ENCODE assay signal across 22 cellular contexts in genomic region chr3:170247875-170248274, GRCh38. TPM values are rescaled to one million over a fixed set of nuclear protein-coding genes. Genes with fewer than 3 reads are reported as not detected.
DNase-seq lines count a peak whose midpoint lies in the region; ATAC-seq and TF ChIP-seq lines count a peak whose summit lies in the region.
"Had no signal": no experiment of that assay in that cellular context is flagged by ENCODE, and none has a peak within 500 bp of the region (broad histone marks: within the 10 kb centered on the region; RNA-seq: fewer than 3 reads in every experiment).

No MANE protein-coding gene starts in this region.

- H3K9me3 Mint-ChIP-seq in HFFc6, result no peaks in the 10 kb centered on the region
- H3K9me3 Mint-ChIP-seq: activated CD4-positive, alpha-beta memory T cell treated with anti-CD3 and anti-CD28 coated beads, Interleukin-2, amount 10 ng/mL, durations not matched to agents 7 days and 5 days; activated naive CD8-positive, alpha-beta T cell treated with anti-CD3 and anti-CD28 coated beads, Interleukin-2, amount 50 U/mL, for 24 hours; CD4-positive, CD25-positive, alpha-beta regulatory T cell; type B pancreatic cell had no signal

- POLR2A ChIA-PET in IMR-90 (lab: Charles Lee; ENCODE audit: unreplicated experiment), result no interaction called here

- no peak overlapping the region for H3K27ac ChIP-seq in IMR-90 (ENCODE audit: insufficient read depth, low read length)
- H3K27ac ChIP-seq: breast epithelium, esophagus muscularis mucosa, KMS-11, Peyer's patch, psoas muscle had no signal

- no peaks in the 10 kb centered on the region for H3K27me3 ChIP-seq in IMR-90 (ENCODE audit: control insufficient read depth, insufficient read depth, low read length)
- H3K27me3 ChIP-seq: breast epithelium, esophagus muscularis mucosa, Peyer's patch had no signal

- dilution Hi-C loops in IMR-90 (cut with HindIII; ENCODE audit: low sequenced_read_pairs, unreplicated experiment), result no loop called here

- H3K4me1 ChIP-seq in IMR-90 (ENCODE audit: control insufficient read depth, insufficient read depth, low read length), result no peaks in the 10 kb centered on the region; the same call in 1 of the 2 replicates
- H3K4me1 ChIP-seq: breast epithelium, esophagus muscularis mucosa, Peyer's patch, psoas muscle had no signal

- BruUV-seq in IMR-90 (replicated peaks; lab: Mats Ljungman, UMichigan), result no TSS peak

- no peak overlapping the region for H4K5ac ChIP-seq in IMR-90 (ENCODE audit: low read depth, low read length)

- no peak overlapping the region for H3K56ac ChIP-seq in IMR-90 (ENCODE audit: extremely low read depth, insufficient read depth, low read length)

- no peak overlapping the region for H2BK5ac ChIP-seq in IMR-90 (ENCODE audit: low read depth, low read length, poor library complexity, severe bottlenecking)

- no peak overlapping the region for H4K91ac ChIP-seq in IMR-90 (ENCODE audit: insufficient read depth, low read depth, low read length)

- peaks cover 2% of the 10 kb centered on the region; the same call in 1 of the 2 replicates for H3K9me1 ChIP-seq in IMR-90 (ENCODE audit: insufficient read depth, low read length)

- 83% methylated on average over 1 of the region's 1 CpG; no CpG with 5 or more reads in 1 of the 2 experiments for WGBS in IMR-90 (ENCODE audit: extremely low coverage in 2 of 2, insufficient read length in 1 of 2), 2 experiments

- intact Hi-C loops in IMR-90 (cut with micrococcal nuclease), result no loop called here

- no peaks in the 10 kb centered on the region for H3K27me3 Mint-ChIP-seq in HFFc6 (ENCODE audit: insufficient read depth)
- H3K27me3 Mint-ChIP-seq: activated CD4-positive, alpha-beta memory T cell treated with anti-CD3 and anti-CD28 coated beads, Interleukin-2, amount 10 ng/mL, durations not matched to agents 7 days and 5 days; activated naive CD8-positive, alpha-beta T cell treated with anti-CD3 and anti-CD28 coated beads, Interleukin-2, amount 50 U/mL, for 24 hours; CD4-positive, CD25-positive, alpha-beta regulatory T cell; type B pancreatic cell had no signal

- H3K4me3 ChIP-seq in GM12865 (ENCODE audit: low read depth, low read length) (no peak overlapping the region), IMR-90 (ENCODE audit: insufficient read depth, low read depth, low read length) (no peak overlapping the region)
- H3K4me3 ChIP-seq: breast epithelium, esophagus muscularis mucosa, Peyer's patch, psoas muscle had no signal

- peaks cover 34 to 59% of the 10 kb centered on the region in 2 experiments for H3K79me1 ChIP-seq in IMR-90 (ENCODE audit: low read depth in 1 of 2, low read length in 2 of 2)

- in situ Hi-C loops in IMR-90 (cut with MboI; ENCODE audit: low sequenced_read_pairs), result no loop called here

- peaks cover 2% of the 10 kb centered on the region for H4K20me1 ChIP-seq in IMR-90 (ENCODE audit: insufficient read depth, low read length)

- H4K8ac ChIP-seq in IMR-90 (ENCODE audit: low read depth in 2 of 2, low read length in 2 of 2), result no peak overlapping the region

- TF ChIP-seq RAD21 in IMR-90 (IDR thresholded peaks at IDR 0.05; ENCODE audit: low read length), result no peak

- H3K4me1 Mint-ChIP-seq in HFFc6 (ENCODE audit: low read depth), result no peaks in the 10 kb centered on the region
- H3K4me1 Mint-ChIP-seq: activated CD4-positive, alpha-beta memory T cell treated with anti-CD3 and anti-CD28 coated beads, Interleukin-2, amount 10 ng/mL, durations not matched to agents 7 days and 5 days had no signal

- 0 out of 2 replicates have a peak overlapping the region, but pooled peaks have one; percentile 21 for H3K14ac ChIP-seq in IMR-90 (replicated peaks; ENCODE audit: low read depth, low read length)

- H3K9me3 ChIP-seq in IMR-90 (ENCODE audit: control insufficient read depth, insufficient read depth, low read length), result no peaks in the 10 kb centered on the region
- H3K9me3 ChIP-seq: breast epithelium, esophagus muscularis mucosa, Peyer's patch, psoas muscle had no signal

- no peak overlapping the region for H3K23ac ChIP-seq in IMR-90 (ENCODE audit: low read depth, low read length)

- no peak overlapping the region for H3K4me3 Mint-ChIP-seq in HFFc6
- H3K4me3 Mint-ChIP-seq: activated CD4-positive, alpha-beta memory T cell treated with anti-CD3 and anti-CD28 coated beads, Interleukin-2, amount 10 ng/mL, durations not matched to agents 7 days and 5 days; activated naive CD8-positive, alpha-beta T cell treated with anti-CD3 and anti-CD28 coated beads, Interleukin-2, amount 50 U/mL, for 24 hours; CD4-positive, CD25-positive, alpha-beta regulatory T cell; type B pancreatic cell had no signal

- no peak overlapping the region for H3K27ac Mint-ChIP-seq in HFFc6
- H3K27ac Mint-ChIP-seq: activated CD4-positive, alpha-beta memory T cell treated with anti-CD3 and anti-CD28 coated beads, Interleukin-2, amount 10 ng/mL, durations not matched to agents 7 days and 5 days; activated naive CD8-positive, alpha-beta T cell treated with anti-CD3 and anti-CD28 coated beads, Interleukin-2, amount 50 U/mL, for 24 hours; type B pancreatic cell had no signal

- H2BK15ac ChIP-seq in IMR-90 (ENCODE audit: low read depth, low read length), result no peak overlapping the region

- H2BK20ac ChIP-seq in IMR-90 (ENCODE audit: low read depth, low read length), result no peak overlapping the region

- no peak overlapping the region for H3K4ac ChIP-seq in IMR-90 (ENCODE audit: low read depth, low read length)

- H2AK5ac ChIP-seq in IMR-90 (ENCODE audit: low read depth, low read length), result no peak overlapping the region

- no peak overlapping the region for H3K18ac ChIP-seq in IMR-90 (ENCODE audit: low read depth, low read length)

- H3K9ac ChIP-seq in IMR-90 (ENCODE audit: low read depth, low read length), result no peak overlapping the region
- H3K9ac ChIP-seq: KMS-11 had no signal

- peaks cover 16% of the 10 kb centered on the region for H3K36me3 ChIP-seq in IMR-90 (ENCODE audit: control insufficient read depth, insufficient read depth, low read length)

- no peak overlapping the region for H2BK120ac ChIP-seq in IMR-90 (ENCODE audit: low read depth, low read length)

- CTCF ChIA-PET in IMR-90 (lab: Yijun Ruan, JAX), result no interaction called here

- TF ChIP-seq CTCF in GM12865 (IDR thresholded peaks at IDR 0.05; ENCODE audit: insufficient read depth, low read depth, low read length, missing control alignments) (no peak), IMR-90 (conservative IDR thresholded peaks at IDR 0.05; ENCODE audit: low read depth, low read length) (no peak), HFFc6 (IDR thresholded peaks at IDR 0.05) (no peak)

- peaks cover 10% of the 10 kb centered on the region for H3K36me3 Mint-ChIP-seq in HFFc6 (ENCODE audit: low read depth)

- H3K4me2 ChIP-seq in IMR-90 (ENCODE audit: low read depth, low read length), result no peak overlapping the region
- H3K4me2 ChIP-seq: KMS-11 had no signal

- H2AK9ac ChIP-seq in IMR-90 (replicated peaks; ENCODE audit: low read depth, low read length, poor library complexity), result no peak overlapping the region

- H2AFZ ChIP-seq in IMR-90 (replicated peaks; ENCODE audit: low read length, poor library complexity), result no peak overlapping the region

- ATAC-seq in GM19452 (IDR thresholded peaks at IDR 0.05; ENCODE audit: unreplicated experiment) (peak; percentile 47), HG02759 (IDR thresholded peaks at IDR 0.05; ENCODE audit: unreplicated experiment) (peak; percentile 20), IMR-90 (ENCODE audit: low read depth) (no peak)
- ATAC-seq: activated naive CD8-positive, alpha-beta T cell treated with anti-CD3 and anti-CD28 coated beads, Interleukin-2, amount 50 U/mL, for 24 hours; psoas muscle; SK-N-SH treated with all-trans-retinoic acid at 6 μM for 48 hours had no signal

- no peak for TF ChIP-seq POLR2A in IMR-90 (IDR thresholded peaks at IDR 0.05; ENCODE audit: low read depth, low read length)

- peak; percentile 32 for DNase-seq in GM12865 (ENCODE audit: low read depth)
- no peak for DNase-seq in IMR-90
- DNase-seq in stimulated activated CD4-positive, alpha-beta T cell treated with anti-CD3 and anti-CD28 coated beads, Interleukin-4, amount 100 ng/mL, for 24 hours, result no peak
- no peak for DNase-seq in epidermal melanocyte (ENCODE audit: insufficient read length, low spot score)
- DNase-seq in HFFc6, result no peak
- no peak for DNase-seq in AG08395 (ENCODE audit: low spot score)
- DNase-seq: activated CD4-positive, alpha-beta memory T cell treated with anti-CD3 and anti-CD28 coated beads, Interleukin-2, amount 10 ng/mL, durations not matched to agents 7 days and 5 days; activated naive CD8-positive, alpha-beta T cell treated with anti-CD3 and anti-CD28 coated beads, Interleukin-2, amount 50 U/mL, for 24 hours; CD4-positive, CD25-positive, alpha-beta regulatory T cell; DMS79; NCI-H1092; NCI-H2171; Peyer's patch; psoas muscle; stimulated activated naive CD8-positive, alpha-beta T cell treated with anti-CD3 and anti-CD28 coated beads, Interleukin-15, Interleukin-2, amounts not matched to agents 100 U/mL and 50 U/mL, for 24 hours had no signal

TF ChIP-seq in IMR-90, 13 proteins besides CTCF, POLR2A, EP300 and RAD21 (continues in another document):
- TF ChIP-seq USF2 (IDR thresholded peaks at IDR 0.05; ENCODE audit: low read depth, low read length) (no peak), CEBPB (IDR thresholded peaks at IDR 0.05; ENCODE audit: low read depth, low read length) (no peak), RFX5 (IDR thresholded peaks at IDR 0.05; ENCODE audit: low read depth, low read length) (no peak), MXI1 (IDR thresholded peaks at IDR 0.05; ENCODE audit: borderline replicate concordance, low read depth, low read length) (no peak), RCOR1 (IDR thresholded peaks at IDR 0.05; ENCODE audit: insufficient replicate concordance, low read length) (no peak), CHD1 (IDR thresholded peaks at IDR 0.05; ENCODE audit: low read depth, low read length) (no peak), SMC3 (IDR thresholded peaks at IDR 0.05; ENCODE audit: low read depth, low read length) (no peak), BHLHE40 (IDR thresholded peaks at IDR 0.05; ENCODE audit: low read depth, low read length) (no peak), MAZ (IDR thresholded peaks at IDR 0.05; ENCODE audit: borderline replicate concordance, low read depth, low read length) (no peak), MAFK (IDR thresholded peaks at IDR 0.05; ENCODE audit: low read depth, low read length) (no peak), FOS (IDR thresholded peaks at IDR 0.05; ENCODE audit: low read depth, low read length) (no peak)

RNA-seq across cellular contexts. Expression of gene PRKCI, which starts 25.7 kb away (rescaled TPM):
- 53.4 and 84.2 TPM in 2 replicates for total RNA-seq in IMR-90 (2012; rRNA removed)
- polyA plus RNA-seq in IMR-90 (2012; rRNA removed), result 21.0 and 28.7 TPM in 2 replicates
- 4.9 and 6.5 TPM in 2 replicates for polyA plus RNA-seq in IMR-90 (2012; cell fraction: cytosol; rRNA removed)
- 6.0 and 33.5 TPM in 2 replicates for polyA plus RNA-seq in IMR-90 (2012; cell fraction: nucleus; rRNA removed; ENCODE audit: low replicate concordance)
- 10 to 100 TPM; 24.9 to 32.5 (median 27.7) TPM for total RNA-seq in HFFc6 (2021; fragmentation: NEBNext Ultra II Directional; extraction: Animal tissue kit (Norgen Biotek cat#: 25700))
